In the genomic region with DNA sequence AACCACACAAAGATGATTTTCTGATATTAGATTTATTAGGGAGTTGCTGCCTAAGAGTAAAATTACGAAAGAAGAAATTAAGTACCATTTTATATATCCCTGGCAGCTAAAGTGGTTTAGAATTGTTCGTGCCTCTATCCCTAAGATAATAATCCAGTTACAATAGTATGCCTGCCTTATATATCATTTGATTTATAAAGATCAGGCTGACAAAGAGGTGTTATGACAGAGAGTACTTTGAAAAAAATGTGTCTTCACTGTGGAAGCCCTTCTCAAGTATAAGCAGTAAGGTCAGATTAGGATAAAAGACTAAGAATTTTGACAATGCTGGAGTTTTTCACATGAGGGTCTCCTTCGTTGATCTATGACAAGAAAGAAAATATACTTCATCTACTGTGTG, we compare ENCODE assay signal across 13 cellular contexts.
"Had no signal": no experiment of that assay in that cellular context is flagged by ENCODE, and none has a peak within 500 bp of the region (broad histone marks: within the 10 kb centered on the region; RNA-seq: fewer than 3 reads in every experiment).

No MANE protein-coding gene starts in this region.

- H3K4me1 ChIP-seq: colonic mucosa, esophagus muscularis mucosa, esophagus squamous epithelium, foreskin keratinocyte, gastrocnemius medialis, gastroesophageal sphincter, heart left ventricle, heart right ventricle had no signal

- H3K27ac ChIP-seq: colonic mucosa, coronary artery, dorsolateral prefrontal cortex, epithelial cell of prostate, esophagus muscularis mucosa, esophagus squamous epithelium, foreskin keratinocyte, gastrocnemius medialis, gastroesophageal sphincter, heart left ventricle, heart right ventricle had no signal

- H3K9me3 ChIP-seq: colonic mucosa, esophagus muscularis mucosa, esophagus squamous epithelium, gastrocnemius medialis, gastroesophageal sphincter, heart left ventricle, heart right ventricle had no signal

- H3K36me3 ChIP-seq: colonic mucosa, esophagus muscularis mucosa, esophagus squamous epithelium, gastrocnemius medialis, gastroesophageal sphincter, heart left ventricle, heart right ventricle had no signal

- H3K27me3 ChIP-seq: colonic mucosa, dorsolateral prefrontal cortex, esophagus muscularis mucosa, esophagus squamous epithelium, foreskin keratinocyte, gastrocnemius medialis, gastroesophageal sphincter, heart left ventricle, heart right ventricle had no signal

- H3K4me3 ChIP-seq: colonic mucosa, coronary artery, dorsolateral prefrontal cortex, esophagus muscularis mucosa, esophagus squamous epithelium, gastrocnemius medialis, gastroesophageal sphincter, heart left ventricle, heart right ventricle had no signal

- ATAC-seq: effector memory CD8-positive, alpha-beta T cell; esophagus mucosa; foreskin keratinocyte; gastrocnemius medialis; gastroesophageal sphincter; heart left ventricle; heart right ventricle had no signal
